In genomic region chr20:58260006-58260405, GRCh38 we compare ENCODE assay signal across 21 cellular contexts. TPM values are rescaled to one million over a fixed set of nuclear protein-coding genes. Genes with fewer than 3 reads are reported as not detected.
"Had no signal": no experiment of that assay in that cellular context is flagged by ENCODE, and none has a peak within 500 bp of the region (broad histone marks: within the 10 kb centered on the region; RNA-seq: fewer than 3 reads in every experiment).

No MANE protein-coding gene starts in this region.

- ATAC-seq: heart right ventricle; natural killer cell treated with Interleukin-12 subunit alpha and Interleukin-12 subunit beta and Interleukin-15 and Interleukin-18, amount 100 ng/mL, for 72 hours; pancreas; right cardiac atrium; stimulated activated naive CD8-positive, alpha-beta T cell treated with anti-CD3 and anti-CD28 coated beads, Interleukin-15, amount 100 ng/mL, for 72 hours had no signal

- H3K4me2 ChIP-seq: neural progenitor cell had no signal

- H3K27ac ChIP-seq: heart right ventricle, neural progenitor cell, pancreas, testis, tibial nerve had no signal

- H3K4me3 ChIP-seq: gastrocnemius medialis, heart right ventricle, neural progenitor cell, pancreas, testis, tibial nerve had no signal

- H3K9ac ChIP-seq: neural progenitor cell had no signal

- H3K27me3 ChIP-seq: gastrocnemius medialis, heart right ventricle, neural progenitor cell, pancreas, testis, tibial nerve had no signal

- DNase-seq: cerebellar nuclear complex; dermis blood vessel endothelial cell; erythroblast; gastrocnemius medialis; heart right ventricle; hypothalamus; kidney glomerular epithelial cell; nucleus accumbens; pancreas; right cardiac atrium; small intestine; stimulated activated CD4-positive, alpha-beta T cell treated with anti-CD3 and anti-CD28 coated beads, Interleukin-12 subunit alpha, Interleukin-12 subunit beta, amount 100 ng/mL, for 4 hours; stimulated activated naive CD8-positive, alpha-beta T cell treated with anti-CD3 and anti-CD28 coated beads, Interleukin-15, amount 100 ng/mL, for 72 hours; testis had no signal

- H3K9me3 ChIP-seq: gastrocnemius medialis, heart right ventricle, pancreas, testis, tibial nerve had no signal

- H3K36me3 ChIP-seq: neural progenitor cell had no signal

- FAIRE-seq: colon, endothelial cell of umbilical vein, islet of Langerhans, pancreas, small intestine had no signal

- H3K4me1 ChIP-seq: gastrocnemius medialis, neural progenitor cell, pancreas, testis had no signal

- H2AFZ ChIP-seq: neural progenitor cell had no signal

RNA-seq across cellular contexts. Expression of gene ANKRD60, which starts 31.6 kb away (rescaled TPM):
- polyA plus RNA-seq: endothelial cell of umbilical vein, heart right ventricle, liver, pancreas, right cardiac atrium, small intestine had no signal
